6 cellular contexts compared by ENCODE assay signal in the genomic region with DNA sequence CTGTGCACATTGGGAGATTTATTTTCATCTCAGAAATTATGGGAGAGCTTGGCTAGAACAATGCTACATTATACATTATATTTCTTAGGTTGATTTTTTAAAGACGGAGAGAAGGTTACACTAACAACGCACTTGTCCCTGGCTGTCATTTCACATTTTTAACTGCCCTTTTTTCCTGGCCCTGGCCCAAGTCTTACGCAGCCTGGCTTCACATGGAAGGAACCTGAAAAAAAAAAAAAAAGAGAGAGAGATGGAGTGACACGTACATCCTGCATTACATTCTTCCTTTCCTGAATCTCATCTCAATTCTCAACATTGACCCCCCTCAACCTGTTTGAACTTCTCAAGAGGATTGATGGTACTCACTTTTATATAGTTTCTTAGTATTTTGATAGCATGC. TPM values are rescaled to one million over a fixed set of nuclear protein-coding genes. Genes with fewer than 3 reads are reported as not detected.
"Had no signal": no experiment of that assay in that cellular context is flagged by ENCODE, and none has a peak within 500 bp of the region (broad histone marks: within the 10 kb centered on the region; RNA-seq: fewer than 3 reads in every experiment).

No MANE protein-coding gene starts in this region.

RNA-seq across cellular contexts. Expression of gene FCGR3B, which starts 20.8 kb away (rescaled TPM):
- total RNA-seq: activated CD8-positive, alpha-beta T cell treated with anti-CD3 and anti-CD28 coated beads for 36 hours; activated T-helper 2 cell treated with anti-CD3 and anti-CD28 coated beads, Interferon-gamma antibody, Interleukin-2, Interleukin-4, amounts not matched to agents 10 μg/mL and 5 μg/mL and 100 μg/mL, durations not matched to agents 14 hours and 24 hours and 36 hours; astrocyte; cardiac muscle cell; SJSA1 had no signal
- polyA plus RNA-seq: cardiac muscle cell had no signal

RNA-seq across cellular contexts. Expression of gene FCGR2B, which starts 52.7 kb away (rescaled TPM):
- total RNA-seq: activated CD8-positive, alpha-beta T cell treated with anti-CD3 and anti-CD28 coated beads for 36 hours; activated T-cell treated with anti-CD3 and anti-CD28 coated beads, Interleukin-2, amount 50 U/mL, for 72 hours; activated T-helper 2 cell treated with anti-CD3 and anti-CD28 coated beads, Interferon-gamma antibody, Interleukin-2, Interleukin-4, amounts not matched to agents 10 μg/mL and 5 μg/mL and 100 μg/mL, durations not matched to agents 14 hours and 24 hours and 36 hours; astrocyte; cardiac muscle cell; SJSA1 had no signal
- polyA plus RNA-seq: cardiac muscle cell had no signal
